Comparison of ENCODE assay signal across 8 cellular contexts in the genomic region with DNA sequence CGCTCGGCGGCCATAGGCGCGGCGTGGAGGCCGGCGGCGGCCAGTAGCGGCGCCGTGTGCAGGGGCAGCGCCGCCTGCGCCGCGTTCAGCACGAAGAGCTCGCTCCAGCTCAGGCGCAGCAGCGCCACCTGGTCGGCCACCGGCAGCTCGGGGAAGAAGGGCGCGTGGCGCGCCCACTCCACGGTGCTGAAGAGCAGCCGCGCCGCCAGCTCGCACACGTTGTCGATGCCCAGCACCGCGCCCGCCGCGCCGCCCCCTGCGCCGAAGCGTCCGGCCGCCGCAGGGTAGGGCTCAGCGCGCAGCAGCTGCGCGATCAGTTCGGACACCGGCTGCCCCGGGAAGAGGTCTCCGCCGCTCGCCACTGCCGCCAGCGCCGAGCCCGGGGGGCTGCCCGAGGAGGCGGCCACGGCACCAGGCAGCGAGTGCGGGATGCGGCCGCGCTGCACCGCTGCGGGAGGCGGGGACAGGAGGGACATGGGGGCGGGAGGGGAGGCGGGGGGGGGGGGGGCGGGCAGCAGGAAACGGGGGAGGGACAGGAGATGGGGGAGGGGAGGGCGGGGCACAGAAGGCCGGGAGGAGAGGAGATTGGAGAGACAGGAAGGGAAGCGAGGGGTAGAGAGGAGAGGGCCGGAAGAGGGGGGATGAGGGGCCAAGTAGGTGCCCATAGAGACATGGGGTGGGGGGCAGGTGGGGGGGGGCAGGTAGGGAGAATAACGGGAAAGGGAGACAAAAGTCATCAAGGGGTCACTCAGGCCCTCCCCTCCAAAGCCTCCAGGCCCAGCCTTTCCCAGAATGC. TPM values are rescaled to one million over a fixed set of nuclear protein-coding genes. Genes with fewer than 3 reads are reported as not detected.
DNase-seq lines count a peak whose midpoint lies in the region; ATAC-seq and TF ChIP-seq lines count a peak whose summit lies in the region.

No MANE protein-coding gene starts in this region.

- ATAC-seq in GM19468 (IDR thresholded peaks at IDR 0.05; ENCODE audit: extremely low read depth, unreplicated experiment) (peak; percentile 62), body of pancreas (peak; percentile 78), HG03457 (IDR thresholded peaks at IDR 0.05; ENCODE audit: unreplicated experiment) (no peak)

- H3F3A ChIP-seq in MM.1S (ENCODE audit: insufficient read depth, low read length) = no peaks in the 10 kb centered on the region

- H3K79me2 ChIP-seq in MM.1S (ENCODE audit: low read length) = peaks cover 4% of the 10 kb centered on the region; the same call in 1 of the 2 replicates

- H4K20me1 ChIP-seq in MM.1S (ENCODE audit: insufficient read depth, low read length) = no peaks in the 10 kb centered on the region

- DNase-seq in CD1c-positive myeloid dendritic cell (ENCODE audit: extremely low spot score) = peak; percentile 84
- peak; percentile 74 for DNase-seq in MM.1S
- DNase-seq in UCSD-AML1 (lab: John Stamatoyannopoulos, UW; ENCODE audit: unreplicated experiment) = peak; percentile 86
- peak; percentile 63 to 75 (median 72) for DNase-seq in body of pancreas

- H2AFZ ChIP-seq in MM.1S (ENCODE audit: low read length) = peak overlapping the region; percentile 79

- no peak overlapping the region; the same call in 1 of the 2 replicates for H3K27ac ChIP-seq in MM.1S (ENCODE audit: low read length)
- peak overlapping the region; percentile 42 to 82 (median 67) for H3K27ac ChIP-seq in body of pancreas
- peak overlapping the region; percentile 36 for H3K27ac ChIP-seq in skeletal muscle tissue (ENCODE audit: low read depth, low read length)

- H3K9me3 ChIP-seq in MM.1S (replicated peaks; ENCODE audit: insufficient read depth, low read length) (no peaks in the 10 kb centered on the region), body of pancreas (no peaks in the 10 kb centered on the region), iPS-18c (ENCODE audit: control insufficient read depth, insufficient read depth, low read length) (no peaks in the 10 kb centered on the region), skeletal muscle tissue (ENCODE audit: control insufficient read depth in 3 of 3, low read length in 3 of 3) (no peaks in the 10 kb centered on the region)

- H3K9me2 ChIP-seq in MM.1S (replicated peaks; ENCODE audit: insufficient read depth, low read length) = no peaks in the 10 kb centered on the region

- H3K4me1 ChIP-seq in MM.1S (ENCODE audit: low read length) (0 out of 2 replicates have a peak, but pooled peaks cover 4% of the 10 kb centered on the region), body of pancreas (peaks cover 51% of the 10 kb centered on the region), skeletal muscle tissue (ENCODE audit: control insufficient read depth in 3 of 3, insufficient read depth in 3 of 3, low read length in 3 of 3) (peaks cover 11 to 19% (median 15%) of the 10 kb centered on the region in 3 donors)

- no peak for TF ChIP-seq POLR2A in body of pancreas (IDR thresholded peaks at IDR 0.05)

- H3K4me3 ChIP-seq in MM.1S (ENCODE audit: low read length) (peak overlapping the region; percentile 78), body of pancreas (no peak overlapping the region), iPS-18c (ENCODE audit: insufficient read depth, low read depth, low read length) (peak overlapping the region; percentile 74), skeletal muscle tissue (ENCODE audit: low read length in 3 of 3) (peak overlapping the region in 2 of 3 donors; percentile 63 to 70)

- 4 to 15% methylated on average over 34 to 48 of the region's 81 CpGs for WGBS in body of pancreas, 2 donors

- intact Hi-C loops in body of pancreas (cut with DNase I) = no loop called here

- H3K27me3 ChIP-seq in MM.1S (replicated peaks; ENCODE audit: insufficient read depth, low read length) (no peaks in the 10 kb centered on the region), body of pancreas (no peaks in the 10 kb centered on the region), skeletal muscle tissue (ENCODE audit: control insufficient read depth in 3 of 3, insufficient read depth in 3 of 3, low read length in 3 of 3) (no peaks in the 10 kb centered on the region)

- H3K4me2 ChIP-seq in MM.1S (ENCODE audit: low read depth, low read length) = peak overlapping the region; percentile 99

- H3K36me3 ChIP-seq in MM.1S (replicated peaks; ENCODE audit: insufficient read depth, low read length) (no peaks in the 10 kb centered on the region), body of pancreas (replicated peaks in 1 of 2; ENCODE audit: insufficient read depth in 1 of 2, low read depth in 2 of 2) (peaks cover 3 to 5% of the 10 kb centered on the region in 2 donors), skeletal muscle tissue (ENCODE audit: control insufficient read depth in 3 of 3, insufficient read depth in 3 of 3, low read length in 3 of 3) (peaks cover 9 to 23% (median 20%) of the 10 kb centered on the region in 3 donors)

- peak; percentile 56 for TF ChIP-seq CTCF in MM.1S (IDR thresholded peaks at IDR 0.05; ENCODE audit: low read length)
- TF ChIP-seq CTCF in body of pancreas (IDR thresholded peaks at IDR 0.05) = peak in 6 of 7 experiments; percentile 15 to 63 (median 26)

- H3K9ac ChIP-seq in MM.1S (ENCODE audit: low read length) = peak overlapping the region; percentile 48; the same call in 1 of the 2 replicates
- peak overlapping the region in 2 of 3 donors; percentile 64 to 71 for H3K9ac ChIP-seq in skeletal muscle tissue (ENCODE audit: low read depth in 1 of 3, low read length in 3 of 3)

RNA-seq across cellular contexts. Expression of a gene that starts 9.8 kb away (rescaled TPM):
- total RNA-seq in body of pancreas (10 to 100 TPM; 27.4 to 27.8 TPM), skeletal muscle tissue (4.7 TPM)

RNA-seq across cellular contexts. Expression of a gene that starts 9.9 kb away (rescaled TPM):
- total RNA-seq in body of pancreas (10 to 100 TPM; 67.6 to 83.3 TPM), skeletal muscle tissue (21.9 TPM)

RNA-seq across cellular contexts. Expression of a gene that starts 20.7 kb away (rescaled TPM):
- total RNA-seq in body of pancreas (10 to 100 TPM; 13.2 to 20.1 TPM), skeletal muscle tissue (19.3 TPM)

RNA-seq across cellular contexts. Expression of a gene that starts 28.7 kb away (rescaled TPM):
- 10 to 100 TPM in 1 of 2 donors, 1 to 10 TPM in 1; 9.2 to 10.4 TPM for total RNA-seq in body of pancreas
- 2.1 TPM for total RNA-seq in skeletal muscle tissue

RNA-seq across cellular contexts. Expression of a gene that starts 31.4 kb away (rescaled TPM):
- total RNA-seq in body of pancreas = 10 to 100 TPM; 45.2 to 84.6 TPM
- total RNA-seq in skeletal muscle tissue = 64.7 TPM

Comparison
In these comparisons a context has a peak if more than half of its experiments do, and no peak if none do; other contexts are left out.
1. H3K4me3 ChIP-seq: peak in MM.1S (single experiment), iPS-18c (single experiment) and skeletal muscle tissue (2 of 3); none in body of pancreas (0 of 2).
2. Peak in every context shown above with its lines, with median percentiles within 50 percentile points of each other: DNase-seq.